ENCODE assay signal across 8 cellular contexts in genomic region chr10:102065561-102066420, GRCh38. TPM values are rescaled to one million over a fixed set of nuclear protein-coding genes. Genes with fewer than 3 reads are reported as not detected.
DNase-seq lines count a peak whose midpoint lies in the region; ATAC-seq and TF ChIP-seq lines count a peak whose summit lies in the region.

No MANE protein-coding gene starts in this region.

- peaks cover 35% of the 10 kb centered on the region for H3K4me1 ChIP-seq in DOHH2 (ENCODE audit: control insufficient read depth, low read length)
- H3K4me1 ChIP-seq in esophagus muscularis mucosa: peaks cover 32 to 44% (median 37%) of the 10 kb centered on the region in 4 donors

- H3K27ac ChIP-seq in DOHH2 (ENCODE audit: low read depth, low read length) (peak overlapping the region; percentile 46), HL-60 (replicated peaks) (peak overlapping the region; percentile 72), esophagus muscularis mucosa (replicated peaks in 1 of 4) (peak overlapping the region; percentile 88 to 98 (median 94))

- WGBS in esophagus muscularis mucosa: 11% methylated on average over 4 of the region's 64 CpGs

- H3K9me3 ChIP-seq in DOHH2 (ENCODE audit: control insufficient read depth, insufficient read depth, low read length) (no peaks in the 10 kb centered on the region), esophagus muscularis mucosa (no peaks in the 10 kb centered on the region)

- H3K27me3 Mint-ChIP-seq in activated CD8-positive, alpha-beta T cell treated with anti-CD3 and anti-CD28 coated beads for 36 hours: no peaks in the 10 kb centered on the region
- H3K27me3 Mint-ChIP-seq in naive B cell: no peaks in the 10 kb centered on the region

- peaks cover 45% of the 10 kb centered on the region for H3K79me2 ChIP-seq in DOHH2 (ENCODE audit: control insufficient read depth, low read length)

- TF ChIP-seq EP300 in esophagus muscularis mucosa (IDR thresholded peaks at IDR 0.05): no peak

- DNase-seq in HL-60 (ENCODE audit: low read depth in 1 of 2, low spot score in 1 of 2) (peak in 1 of 2 experiments; percentile 28), esophagus muscularis mucosa (ENCODE audit: extremely low spot score) (no peak), naive B cell (no peak), SIG-M5 treated with dmso at 0.1 percent for 504 hours (lab: John Stamatoyannopoulos, UW; ENCODE audit: unreplicated experiment) (no peak), NCI-H2196 (lab: John Stamatoyannopoulos, UW; ENCODE audit: unreplicated experiment) (no peak)
- DNase-seq in activated CD8-positive, alpha-beta T cell treated with anti-CD3 and anti-CD28 coated beads for 36 hours: peak; percentile 33

- peaks cover 11% of the 10 kb centered on the region for H4K20me1 ChIP-seq in DOHH2 (ENCODE audit: control insufficient read depth, insufficient read depth, low read depth, low read length)

- intact Hi-C loops in activated CD8-positive, alpha-beta T cell treated with anti-CD3 and anti-CD28 coated beads for 36 hours (cut with micrococcal nuclease): loop anchor here (5.0 kb wide), 1 partner anchor 347 kb away; no protein-coding TSS in a partner anchor
- intact Hi-C loops in esophagus muscularis mucosa (cut with DNase I): no loop called here

- no peaks in the 10 kb centered on the region for H3F3A ChIP-seq in DOHH2 (ENCODE audit: control insufficient read depth, insufficient read depth)

- no peaks in the 10 kb centered on the region for H3K9me3 Mint-ChIP-seq in activated CD8-positive, alpha-beta T cell treated with anti-CD3 and anti-CD28 coated beads for 36 hours
- H3K9me3 Mint-ChIP-seq in naive B cell: no peaks in the 10 kb centered on the region

- no peaks in the 10 kb centered on the region for H3K9me2 ChIP-seq in DOHH2 (replicated peaks; ENCODE audit: control insufficient read depth, low read length)

- H3K4me1 Mint-ChIP-seq in activated CD8-positive, alpha-beta T cell treated with anti-CD3 and anti-CD28 coated beads for 36 hours (ENCODE audit: low read depth): peaks cover 33% of the 10 kb centered on the region
- H3K4me1 Mint-ChIP-seq in naive B cell: peaks cover 17 to 35% (median 27%) of the 10 kb centered on the region in 3 donors

- ATAC-seq in GM21367 (IDR thresholded peaks at IDR 0.05; ENCODE audit: unreplicated experiment): peak; percentile 17
- ATAC-seq in activated CD8-positive, alpha-beta T cell treated with anti-CD3 and anti-CD28 coated beads for 36 hours: peak; percentile 8
- ATAC-seq in naive B cell (ENCODE audit: low read depth in 2 of 2): peak; percentile 35 to 39

- POLR2A ChIA-PET in activated CD8-positive, alpha-beta T cell treated with anti-CD3 and anti-CD28 coated beads for 36 hours (lab: Charles Lee): interaction anchor here (0.7 to 1.0 kb wide), 2 partner anchors 10 to 38 kb away, joined by 3 to 4 read pairs; no protein-coding TSS in a partner anchor

- no peak for TF ChIP-seq POLR2A in esophagus muscularis mucosa (IDR thresholded peaks at IDR 0.05; ENCODE audit: low read depth)

- H3K27ac Mint-ChIP-seq in activated CD8-positive, alpha-beta T cell treated with anti-CD3 and anti-CD28 coated beads for 36 hours: peak overlapping the region; percentile 84
- peak overlapping the region; percentile 33 to 94 (median 80) for H3K27ac Mint-ChIP-seq in naive B cell

- H3K27me3 ChIP-seq in DOHH2 (ENCODE audit: control insufficient read depth, low read length): no peaks in the 10 kb centered on the region
- no peaks in the 10 kb centered on the region for H3K27me3 ChIP-seq in HL-60 (ENCODE audit: insufficient read depth, poor library complexity, severe bottlenecking)
- no peaks in the 10 kb centered on the region for H3K27me3 ChIP-seq in esophagus muscularis mucosa

- H3K4me3 Mint-ChIP-seq in activated CD8-positive, alpha-beta T cell treated with anti-CD3 and anti-CD28 coated beads for 36 hours: peak overlapping the region; percentile 84
- peak overlapping the region; percentile 83 to 93 (median 88) for H3K4me3 Mint-ChIP-seq in naive B cell

- peak overlapping the region; percentile 90 for H3K4me2 ChIP-seq in DOHH2 (ENCODE audit: low read length)

- CTCF ChIA-PET in activated CD8-positive, alpha-beta T cell treated with anti-CD3 and anti-CD28 coated beads for 36 hours (lab: Charles Lee): interaction anchor here (0.7 to 11.9 kb wide), 7 partner anchors 13 to 285 kb away, joined by 3 to 151 read pairs (median 4); partner anchors contain the start of gene KCNIP2

- H3K4me3 ChIP-seq in DOHH2 (ENCODE audit: low read length) (peak overlapping the region; percentile 94), HL-60 (replicated peaks; ENCODE audit: insufficient read depth, low read length) (peak overlapping the region; percentile 75), esophagus muscularis mucosa (peak overlapping the region; percentile 69 to 99 (median 84))

- H3K36me3 ChIP-seq in DOHH2 (ENCODE audit: control insufficient read depth, low read length): peaks cover 41% of the 10 kb centered on the region
- H3K36me3 ChIP-seq in esophagus muscularis mucosa: peaks cover 0 to 24% (median 17%) of the 10 kb centered on the region in 4 donors

- H3K36me3 Mint-ChIP-seq in activated CD8-positive, alpha-beta T cell treated with anti-CD3 and anti-CD28 coated beads for 36 hours (ENCODE audit: low read depth): no peaks in the 10 kb centered on the region
- no peaks in the 10 kb centered on the region for H3K36me3 Mint-ChIP-seq in naive B cell

- peak; percentile 10 for TF ChIP-seq CTCF in DOHH2 (IDR thresholded peaks at IDR 0.05; ENCODE audit: low read depth, low read length, poor library complexity, severe bottlenecking)
- no peak for TF ChIP-seq CTCF in HL-60 (IDR thresholded peaks at IDR 0.05; ENCODE audit: insufficient read depth, low read length)
- TF ChIP-seq CTCF in activated CD8-positive, alpha-beta T cell treated with anti-CD3 and anti-CD28 coated beads for 36 hours (IDR thresholded peaks at IDR 0.05): no peak
- TF ChIP-seq CTCF in esophagus muscularis mucosa (IDR thresholded peaks at IDR 0.05): no peak

RNA-seq across cellular contexts. Expression of gene HPS6, which starts 0.6 kb away (rescaled TPM):
- total RNA-seq in activated CD8-positive, alpha-beta T cell treated with anti-CD3 and anti-CD28 coated beads for 36 hours: 10 to 100 TPM; 18.0 to 18.1 TPM
- 10 to 100 TPM; 21.2 to 40.0 (median 28.2) TPM for total RNA-seq in esophagus muscularis mucosa
- polyA plus RNA-seq in naive B cell (ENCODE audit: low read depth in 6 of 6): 10 to 100 TPM; 16.3 to 31.9 (median 21.2) TPM

RNA-seq across cellular contexts. Expression of gene ARMH3, which starts 9.8 kb away (rescaled TPM):
- total RNA-seq in activated CD8-positive, alpha-beta T cell treated with anti-CD3 and anti-CD28 coated beads for 36 hours: 10 to 100 TPM; 16.2 to 18.4 TPM
- 10 to 100 TPM; 12.9 to 19.3 (median 16.2) TPM for total RNA-seq in esophagus muscularis mucosa
- 10 to 100 TPM; 29.9 to 56.9 (median 46.8) TPM for polyA plus RNA-seq in naive B cell (ENCODE audit: low read depth in 6 of 6)

RNA-seq across cellular contexts. Expression of gene LDB1, which starts 54.4 kb away (rescaled TPM):
- total RNA-seq in activated CD8-positive, alpha-beta T cell treated with anti-CD3 and anti-CD28 coated beads for 36 hours: 10 to 100 TPM; 68.5 to 70.9 TPM
- 10 to 100 TPM; 59.4 to 79.7 (median 65.6) TPM for total RNA-seq in esophagus muscularis mucosa
- 10 to 100 TPM in 5 of 6 donors, 1 to 10 TPM in 1; 7.1 to 37.9 (median 30.5) TPM for polyA plus RNA-seq in naive B cell (ENCODE audit: low read depth in 6 of 6)
